Comparison of ENCODE assay signal across 1 cellular context in the genomic region with DNA sequence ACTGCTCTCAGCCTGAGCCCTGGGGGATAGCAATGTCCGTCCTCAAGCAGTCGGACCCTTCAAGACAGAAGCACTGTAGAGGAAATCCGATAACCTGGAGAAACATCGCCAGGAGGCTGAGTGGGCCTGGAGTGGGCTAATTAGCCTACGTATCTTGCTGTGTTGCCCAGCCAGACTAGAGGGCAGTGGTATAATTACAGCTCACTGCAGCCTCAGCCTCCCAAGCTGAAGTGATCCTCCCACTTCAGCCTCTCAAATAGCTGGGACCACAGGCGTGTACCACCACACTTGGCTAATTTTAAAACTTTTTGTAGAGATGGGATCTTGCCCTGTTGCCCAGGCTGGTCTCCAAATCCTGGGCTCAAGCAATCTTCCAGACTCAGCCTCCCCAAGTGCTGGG.
TF ChIP-seq lines count a peak whose summit lies in the region.

No MANE protein-coding gene starts in this region.

TF ChIP-seq in HCT116, 20 proteins besides CTCF, POLR2A, EP300 and RAD21:
- no peak for TF ChIP-seq POLR2AphosphoS5 (IDR thresholded peaks at IDR 0.05; ENCODE audit: low read depth, low read length)
- TF ChIP-seq, protein P1, sequence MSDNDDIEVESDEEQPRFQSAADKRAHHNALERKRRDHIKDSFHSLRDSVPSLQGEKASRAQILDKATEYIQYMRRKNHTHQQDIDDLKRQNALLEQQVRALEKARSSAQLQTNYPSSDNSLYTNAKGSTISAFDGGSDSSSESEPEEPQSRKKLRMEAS (IDR thresholded peaks at IDR 0.05), result no peak
- no peak for TF ChIP-seq CBX3 (IDR thresholded peaks at IDR 0.05; ENCODE audit: low read depth)
